Comparison of ENCODE assay signal across 24 cellular contexts in the genomic region with DNA sequence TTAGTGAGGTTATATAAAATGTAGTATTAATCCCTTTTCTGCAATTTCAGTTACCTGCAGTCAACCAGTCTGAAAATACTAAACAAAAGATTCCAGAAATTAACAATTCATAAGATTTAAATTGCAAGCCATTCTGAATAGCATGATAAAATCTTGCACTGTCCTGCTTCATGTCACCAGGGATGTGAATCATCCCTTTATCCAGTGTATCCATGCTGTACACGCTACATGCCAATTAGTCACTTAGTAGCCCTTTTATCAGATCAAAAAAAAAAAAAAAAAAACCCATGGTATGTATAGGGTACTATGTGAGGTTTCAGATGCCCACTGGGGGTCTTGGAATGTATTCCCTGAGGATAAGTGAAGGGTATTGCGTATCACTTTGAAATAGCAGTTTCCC.
"Had no signal": no experiment of that assay in that cellular context is flagged by ENCODE, and none has a peak within 500 bp of the region (broad histone marks: within the 10 kb centered on the region; RNA-seq: fewer than 3 reads in every experiment).

No MANE protein-coding gene starts in this region.

- H3K27ac ChIP-seq: gastrocnemius medialis, right lobe of liver, skin epidermis, tibial artery, WERI-Rb-1 had no signal

- H3K4me1 Mint-ChIP-seq: activated CD4-positive, alpha-beta T cell treated with anti-CD3 and anti-CD28 coated beads, Interleukin-2, amount 10 ng/mL, durations not matched to agents 7 days and 5 days; activated naive CD4-positive, alpha-beta T cell treated with anti-CD3 and anti-CD28 coated beads, Interleukin-2, amount 50 U/mL, for 24 hours had no signal

- H3K36me3 ChIP-seq: right lobe of liver, tibial artery, WERI-Rb-1 had no signal

- ATAC-seq: activated CD8-positive, alpha-beta T cell treated with anti-CD3 and anti-CD28 coated beads, Interleukin-2, amount 10 ng/mL, durations not matched to agents 7 days and 5 days; gastrocnemius medialis; left colon; right lobe of liver; stimulated activated effector memory CD8-positive, alpha-beta T cell treated with anti-CD3 and anti-CD28 coated beads, Interleukin-12 subunit alpha, Interleukin-12 subunit beta, amount 100 ng/mL, for 72 hours; stimulated activated naive CD8-positive, alpha-beta T cell treated with anti-CD3 and anti-CD28 coated beads, Interleukin-15, amount 100 ng/mL, for 72 hours had no signal

- H3K27me3 ChIP-seq: gastrocnemius medialis, right lobe of liver, tibial artery had no signal

- FAIRE-seq: colon, keratinocyte, urothelium cell line had no signal

- H3K27me3 Mint-ChIP-seq: activated CD4-positive, alpha-beta T cell treated with anti-CD3 and anti-CD28 coated beads, Interleukin-2, amount 10 ng/mL, durations not matched to agents 7 days and 5 days; activated naive CD4-positive, alpha-beta T cell treated with anti-CD3 and anti-CD28 coated beads, Interleukin-2, amount 50 U/mL, for 24 hours; central memory CD8-positive, alpha-beta T cell; naive B cell; stimulated activated naive CD8-positive, alpha-beta T cell treated with anti-CD3 and anti-CD28 coated beads, Interleukin-15, amount 100 ng/mL, for 72 hours had no signal

- H3K4me3 Mint-ChIP-seq: activated CD4-positive, alpha-beta T cell treated with anti-CD3 and anti-CD28 coated beads, Interleukin-2, amount 10 ng/mL, durations not matched to agents 7 days and 5 days; activated CD8-positive, alpha-beta T cell treated with anti-CD3 and anti-CD28 coated beads, Interleukin-2, amount 10 ng/mL, durations not matched to agents 7 days and 5 days; activated naive CD4-positive, alpha-beta T cell treated with anti-CD3 and anti-CD28 coated beads, Interleukin-2, amount 50 U/mL, for 24 hours; activated T-helper 1 cell treated with anti-CD3 and anti-CD28 coated beads, Interleukin-12 subunit alpha, Interleukin-12 subunit beta, Interleukin-2, Interleukin-4 antibody, amounts not matched to agents 30 ng/mL and 10 ng/mL and 1 ng/mL, durations not matched to agents 14 hours and 24 hours and 36 hours; central memory CD8-positive, alpha-beta T cell; naive B cell; stimulated activated effector memory CD8-positive, alpha-beta T cell treated with anti-CD3 and anti-CD28 coated beads, Interleukin-12 subunit alpha, Interleukin-12 subunit beta, amount 100 ng/mL, for 72 hours; stimulated activated naive CD8-positive, alpha-beta T cell treated with anti-CD3 and anti-CD28 coated beads, Interleukin-15, amount 100 ng/mL, for 72 hours had no signal

- H3K4me3 ChIP-seq: gastrocnemius medialis, right lobe of liver, skin epidermis, tibial artery had no signal

- H3K9me3 ChIP-seq: gastrocnemius medialis, right lobe of liver, tibial artery had no signal

- H3K27ac Mint-ChIP-seq: activated CD4-positive, alpha-beta T cell treated with anti-CD3 and anti-CD28 coated beads, Interleukin-2, amount 10 ng/mL, durations not matched to agents 7 days and 5 days; activated CD8-positive, alpha-beta T cell treated with anti-CD3 and anti-CD28 coated beads, Interleukin-2, amount 10 ng/mL, durations not matched to agents 7 days and 5 days; activated naive CD4-positive, alpha-beta T cell treated with anti-CD3 and anti-CD28 coated beads, Interleukin-2, amount 50 U/mL, for 24 hours; activated T-helper 1 cell treated with anti-CD3 and anti-CD28 coated beads, Interleukin-12 subunit alpha, Interleukin-12 subunit beta, Interleukin-2, Interleukin-4 antibody, amounts not matched to agents 30 ng/mL and 10 ng/mL and 1 ng/mL, durations not matched to agents 14 hours and 24 hours and 36 hours; naive B cell; stimulated activated effector memory CD8-positive, alpha-beta T cell treated with anti-CD3 and anti-CD28 coated beads, Interleukin-12 subunit alpha, Interleukin-12 subunit beta, amount 100 ng/mL, for 72 hours had no signal

- H3K9me3 Mint-ChIP-seq: activated CD4-positive, alpha-beta T cell treated with anti-CD3 and anti-CD28 coated beads, Interleukin-2, amount 10 ng/mL, durations not matched to agents 7 days and 5 days; activated naive CD4-positive, alpha-beta T cell treated with anti-CD3 and anti-CD28 coated beads, Interleukin-2, amount 50 U/mL, for 24 hours; activated T-helper 1 cell treated with anti-CD3 and anti-CD28 coated beads, Interleukin-12 subunit alpha, Interleukin-12 subunit beta, Interleukin-2, Interleukin-4 antibody, amounts not matched to agents 30 ng/mL and 10 ng/mL and 1 ng/mL, durations not matched to agents 14 hours and 24 hours and 36 hours; central memory CD8-positive, alpha-beta T cell; naive B cell; stimulated activated effector memory CD8-positive, alpha-beta T cell treated with anti-CD3 and anti-CD28 coated beads, Interleukin-12 subunit alpha, Interleukin-12 subunit beta, amount 100 ng/mL, for 72 hours; stimulated activated naive CD8-positive, alpha-beta T cell treated with anti-CD3 and anti-CD28 coated beads, Interleukin-15, amount 100 ng/mL, for 72 hours had no signal

- H3K4me1 ChIP-seq: right lobe of liver had no signal

- DNase-seq: activated CD4-positive, alpha-beta T cell treated with anti-CD3 and anti-CD28 coated beads, Interleukin-2, amount 10 ng/mL, durations not matched to agents 7 days and 5 days; activated CD4-positive, CD25-positive, alpha-beta regulatory T cell treated with anti-CD3 and anti-CD28 coated beads, Interleukin-2, amount 50 U/mL, for 72 hours; activated CD8-positive, alpha-beta T cell treated with anti-CD3 and anti-CD28 coated beads, Interleukin-2, amount 10 ng/mL, durations not matched to agents 7 days and 5 days; activated gamma-delta T cell; aorta; effector memory CD4-positive, alpha-beta T cell; gastrocnemius medialis; head of caudate nucleus; left colon; naive B cell; nucleus accumbens; right lobe of liver; stimulated activated CD4-positive, alpha-beta T cell treated with anti-CD3 and anti-CD28 coated beads, Interleukin-2, amount 100 ng/mL, for 24 hours; stimulated activated naive CD8-positive, alpha-beta T cell treated with anti-CD3 and anti-CD28 coated beads, Interleukin-15, amount 100 ng/mL, for 72 hours; tibial artery; WERI-Rb-1 had no signal
